ENCODE assay signal across 29 cellular contexts in the genomic region with DNA sequence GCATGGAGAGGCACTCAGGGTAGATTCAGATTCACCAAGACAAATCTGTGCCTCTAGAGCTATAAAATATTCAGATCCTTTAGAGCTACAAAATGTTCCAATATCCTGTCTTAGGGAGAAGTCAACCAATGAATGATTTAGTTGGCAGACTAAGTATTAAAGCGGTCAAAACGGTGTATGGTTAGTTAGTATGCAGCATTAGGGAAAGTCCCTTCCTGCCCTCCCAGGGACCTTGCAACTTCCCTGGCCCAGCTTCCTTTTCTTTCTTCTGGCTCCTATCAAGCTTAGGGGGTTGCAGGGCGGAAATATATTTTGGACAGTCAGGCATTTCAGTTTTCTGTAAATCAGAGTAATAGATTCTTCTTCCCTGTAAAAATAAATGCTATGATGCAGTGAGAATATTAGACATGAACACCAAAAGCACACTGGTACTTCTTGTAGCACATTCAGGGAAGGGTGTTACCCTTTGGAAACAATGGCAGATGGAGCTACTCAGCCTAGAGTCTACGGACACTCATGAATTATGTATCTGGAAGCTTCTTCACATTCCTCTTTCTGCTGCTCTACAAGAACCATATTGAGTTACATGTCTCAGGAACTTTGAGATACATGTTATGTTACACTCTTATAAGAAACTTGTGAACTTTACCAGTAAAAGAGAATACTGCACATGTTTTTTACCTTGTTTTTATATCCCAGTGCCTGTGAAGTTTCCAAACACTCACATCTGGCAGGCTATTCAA. TPM values are rescaled to one million over a fixed set of nuclear protein-coding genes. Genes with fewer than 3 reads are reported as not detected.
DNase-seq lines count a peak whose midpoint lies in the region; ATAC-seq, FAIRE-seq and TF ChIP-seq lines count a peak whose summit lies in the region.
"Had no signal": no experiment of that assay in that cellular context is flagged by ENCODE, and none has a peak within 500 bp of the region (broad histone marks: within the 10 kb centered on the region; RNA-seq: fewer than 3 reads in every experiment).

No MANE protein-coding gene starts in this region.

- H3K9me3 ChIP-seq in astrocyte (ENCODE audit: insufficient read depth, low read depth, low read length), result no peaks in the 10 kb centered on the region
- no peaks in the 10 kb centered on the region for H3K9me3 ChIP-seq in right cardiac atrium (ENCODE audit: control insufficient read depth, low read length)
- H3K9me3 ChIP-seq: BLaER1 treated with 17β-estradiol and CSF1 and Interleukin-3, amounts not matched to agents 10 nM and 100 nM had no signal

- intact Hi-C loops in dorsolateral prefrontal cortex (cut with DNase I) (no loop called here), right cardiac atrium (cut with DNase I) (no loop called here)

- H3K4me1 Mint-ChIP-seq in astrocyte (ENCODE audit: low read depth, unreplicated experiment) (peaks cover 12% of the 10 kb centered on the region), nephron progenitor cell (no peaks in the 10 kb centered on the region)

- peak; percentile 23 for DNase-seq in GM03348 (ENCODE audit: low spot score)
- peak; percentile 33 for DNase-seq in astrocyte (ENCODE audit: low read depth)
- DNase-seq in glomerular visceral epithelial cell (ENCODE audit: extremely low spot score), result peak; percentile 38
- no peak for DNase-seq in nephron progenitor cell
- DNase-seq in NK-92 (lab: John Stamatoyannopoulos, UW; ENCODE audit: unreplicated experiment), result no peak
- no peak for DNase-seq in dorsolateral prefrontal cortex
- no peak for DNase-seq in right cardiac atrium
- DNase-seq: AML-193; CD4-positive, alpha-beta T cell; DMS79; EL; GDM1; Kasumi-1; NCI-H1092 treated with DMSO at 0.1 percent for 48 hours; NCI-H1436; NCI-H187; NCI-H2171; NCI-H226; NCI-H510A; SHP77 had no signal

- H3K27me3 Mint-ChIP-seq in astrocyte (ENCODE audit: low read depth, unreplicated experiment) (no peaks in the 10 kb centered on the region), nephron progenitor cell (ENCODE audit: low read depth, poor library complexity) (peaks cover 6% of the 10 kb centered on the region)
- H3K27me3 Mint-ChIP-seq: CD4-positive, alpha-beta T cell had no signal

- no peaks in the 10 kb centered on the region for H3K79me2 ChIP-seq in astrocyte (ENCODE audit: insufficient read depth, low read length)

- H3K9me3 Mint-ChIP-seq in astrocyte (ENCODE audit: unreplicated experiment) (no peaks in the 10 kb centered on the region), nephron progenitor cell (no peaks in the 10 kb centered on the region)
- H3K9me3 Mint-ChIP-seq: CD4-positive, alpha-beta T cell had no signal

- TF ChIP-seq CTCF in astrocyte (IDR thresholded peaks at IDR 0.05; ENCODE audit: insufficient read depth, low read depth, low read length), result no peak
- TF ChIP-seq CTCF in nephron progenitor cell (IDR thresholded peaks at IDR 0.05), result no peak
- no peak for TF ChIP-seq CTCF in dorsolateral prefrontal cortex (IDR thresholded peaks at IDR 0.05 in 54 of 56, conservative IDR thresholded peaks at IDR 0.05 in 2 of 56; ENCODE audit: low read depth in 1 of 56, partially characterized antibody in 56 of 56)

- no peak overlapping the region for H3K27ac ChIP-seq in astrocyte (ENCODE audit: low read depth, low read length)
- H3K27ac ChIP-seq in dorsolateral prefrontal cortex, result no peak overlapping the region
- H3K27ac ChIP-seq in right cardiac atrium (ENCODE audit: low read length), result no peak overlapping the region
- H3K27ac ChIP-seq: BLaER1 treated with 17β-estradiol and CSF1 and Interleukin-3, amounts not matched to agents 10 nM and 100 nM; RWPE1 had no signal

- H3K36me3 ChIP-seq in astrocyte (ENCODE audit: insufficient read depth, low read length), result peaks cover 16% of the 10 kb centered on the region

- 84% methylated on average over 4 of the region's 4 CpGs for WGBS in right cardiac atrium

- H3K9ac ChIP-seq in astrocyte (ENCODE audit: low read length), result no peak overlapping the region
- H3K9ac ChIP-seq: BLaER1 treated with 17β-estradiol and CSF1 and Interleukin-3, amounts not matched to agents 10 nM and 100 nM had no signal

- no peak overlapping the region for H3K4me3 ChIP-seq in astrocyte (ENCODE audit: insufficient read depth, low read depth, low read length)
- H3K4me3 ChIP-seq in dorsolateral prefrontal cortex, result no peak overlapping the region
- no peak overlapping the region for H3K4me3 ChIP-seq in right cardiac atrium (ENCODE audit: low read length)
- H3K4me3 ChIP-seq: BLaER1 treated with 17β-estradiol and CSF1 and Interleukin-3, amounts not matched to agents 10 nM and 100 nM; K562 had no signal

- H3K4me1 ChIP-seq in astrocyte (ENCODE audit: insufficient read depth, low read length), result peaks cover 10% of the 10 kb centered on the region
- H3K4me1 ChIP-seq in right cardiac atrium (ENCODE audit: control insufficient read depth, insufficient read depth, low read length), result no peaks in the 10 kb centered on the region

- no peak overlapping the region for H3K4me2 ChIP-seq in astrocyte (ENCODE audit: low read length)
- H3K4me2 ChIP-seq: BLaER1 treated with 17β-estradiol and CSF1 and Interleukin-3, amounts not matched to agents 10 nM and 100 nM had no signal

- no peaks in the 10 kb centered on the region for H4K20me1 ChIP-seq in astrocyte (ENCODE audit: insufficient read depth, low read length)

- H3K36me3 Mint-ChIP-seq in astrocyte (ENCODE audit: low read depth, unreplicated experiment) (peaks cover 16% of the 10 kb centered on the region), nephron progenitor cell (ENCODE audit: low read depth) (peaks cover 28% of the 10 kb centered on the region)

- H3K27ac Mint-ChIP-seq in astrocyte (ENCODE audit: unreplicated experiment), result no peak overlapping the region
- peak overlapping the region; percentile 40 for H3K27ac Mint-ChIP-seq in nephron progenitor cell
- H3K27ac Mint-ChIP-seq: CD4-positive, alpha-beta T cell had no signal

- H3K27me3 ChIP-seq in astrocyte (ENCODE audit: insufficient read depth, low read length) (no peaks in the 10 kb centered on the region), dorsolateral prefrontal cortex (no peaks in the 10 kb centered on the region), right cardiac atrium (ENCODE audit: control insufficient read depth, insufficient read depth) (no peaks in the 10 kb centered on the region)
- H3K27me3 ChIP-seq: BLaER1 treated with 17β-estradiol and CSF1 and Interleukin-3, amounts not matched to agents 10 nM and 100 nM had no signal

- FAIRE-seq in astrocyte (lab: Jason Lieb, UNC), result no peak
- FAIRE-seq: D721Med, GM12891, GM19239, H54, HTR-8/SVneo, K562 had no signal

- no peak overlapping the region for H2AFZ ChIP-seq in astrocyte (ENCODE audit: low read depth, low read length)

- no peak for ATAC-seq in right cardiac atrium
- ATAC-seq: Panc1 had no signal

- H3K4me3 Mint-ChIP-seq in astrocyte (ENCODE audit: unreplicated experiment) (no peak overlapping the region), nephron progenitor cell (no peak overlapping the region)
- H3K4me3 Mint-ChIP-seq: CD4-positive, alpha-beta T cell had no signal

RNA-seq across cellular contexts. Expression of a gene that starts 45.7 kb away (rescaled TPM):
- 28.7 and 29.1 TPM in 2 replicates for total RNA-seq in astrocyte
- total RNA-seq in dorsolateral prefrontal cortex, result 10 to 100 TPM; 28.1 to 61.0 (median 42.1) TPM
- total RNA-seq in right cardiac atrium, result 10 to 100 TPM; 19.7 to 36.2 (median 23.7) TPM
- 13.9 TPM for polyA plus RNA-seq in right cardiac atrium

Comparison
In these comparisons a context has a peak if more than half of its experiments do, and no peak if none do; other contexts are left out.
1. DNase-seq: peak in GM03348 (single experiment), astrocyte (single experiment) and glomerular visceral epithelial cell (single experiment); none in nephron progenitor cell (single experiment), NK-92 (single experiment), dorsolateral prefrontal cortex (0 of 10) and right cardiac atrium (0 of 3).